30 cellular contexts compared by ENCODE assay signal in the genomic region with DNA sequence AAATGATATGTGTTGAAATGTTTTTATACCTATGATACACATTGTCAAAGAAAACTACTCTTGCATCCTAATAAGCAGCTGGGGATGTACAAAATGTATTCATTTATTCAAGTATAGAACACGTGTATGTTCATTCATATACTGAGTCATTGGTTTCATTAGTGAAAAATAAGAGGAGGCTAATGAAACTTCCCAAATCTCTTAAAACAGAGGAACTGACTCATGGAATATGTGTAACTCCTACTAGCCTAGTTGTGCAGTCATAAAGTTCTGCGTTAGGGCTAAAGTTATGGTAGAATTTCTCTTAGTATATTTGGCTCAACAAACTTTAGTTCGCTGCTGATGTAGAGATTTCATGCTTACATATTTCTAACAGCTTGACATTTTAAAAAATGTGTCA.
"Had no signal": no experiment of that assay in that cellular context is flagged by ENCODE, and none has a peak within 500 bp of the region (broad histone marks: within the 10 kb centered on the region; RNA-seq: fewer than 3 reads in every experiment).

No MANE protein-coding gene starts in this region.

- H3K4me2 ChIP-seq: neural progenitor cell, smooth muscle cell had no signal

- H3K9me3 ChIP-seq: body of pancreas, colonic mucosa, psoas muscle, sigmoid colon, thyroid gland, upper lobe of left lung had no signal

- FAIRE-seq: frontal cortex had no signal

- H3K4me3 ChIP-seq: body of pancreas, cardiac muscle cell, colonic mucosa, dorsolateral prefrontal cortex, left ventricle myocardium inferior, lung, neural progenitor cell, psoas muscle, sigmoid colon, smooth muscle cell, stomach, thyroid gland, upper lobe of left lung had no signal

- H3K79me2 ChIP-seq: parathyroid adenoma had no signal

- H2AFZ ChIP-seq: neural progenitor cell, parathyroid adenoma had no signal

- ATAC-seq: body of pancreas; natural killer cell; psoas muscle; stimulated activated naive B cell treated with anti-CD40 and anti-IgM and Interleukin-4, amounts not matched to agents 10 μg/mL and 1 μg/mL and 100 μg/mL, for 72 hours had no signal

- DNase-seq: activated CD4-positive, alpha-beta T cell treated with anti-CD3 and anti-CD28 coated beads for 4 hours; activated CD4-positive, alpha-beta T cell treated with anti-CD3 and anti-CD28 coated beads, Interleukin-2, amount 50 U/mL, for 4 hours; activated effector memory CD4-positive, alpha-beta T cell treated with Interleukin-2 at 50 U/mL for 16 hours; activated naive CD4-positive, alpha-beta T cell treated with Interleukin-2 at 50 U/mL for 16 hours; anterior cingulate cortex; body of pancreas; cerebellar nuclear complex; colonic mucosa; dorsolateral prefrontal cortex; effector memory CD4-positive, alpha-beta T cell; erythroblast; islet precursor cell; left ventricle myocardium inferior; mesendoderm; natural killer cell; occipital lobe; psoas muscle; sigmoid colon; stimulated activated CD4-positive, alpha-beta T cell treated with anti-CD3 and anti-CD28 coated beads, Interleukin-1b, Interleukin-23, amount 100 ng/mL, for 48 hours; stimulated activated naive B cell treated with anti-CD40 and anti-IgM and Interleukin-4, amounts not matched to agents 10 μg/mL and 1 μg/mL and 100 μg/mL, for 72 hours; stomach; thyroid gland; upper lobe of left lung had no signal

- H3K36me3 ChIP-seq: cardiac muscle cell, colonic mucosa, left ventricle myocardium inferior, neural progenitor cell, sigmoid colon, stomach, thyroid gland, upper lobe of left lung had no signal

- H3K4me1 ChIP-seq: body of pancreas, colonic mucosa, left ventricle myocardium inferior, parathyroid adenoma, psoas muscle, sigmoid colon, stomach, thyroid gland had no signal

- H3K27me3 ChIP-seq: body of pancreas, cardiac muscle cell, colonic mucosa, dorsolateral prefrontal cortex, neural progenitor cell, sigmoid colon, stomach, thyroid gland, upper lobe of left lung had no signal

- H3K27ac ChIP-seq: body of pancreas, cardiac muscle cell, colonic mucosa, dorsolateral prefrontal cortex, left ventricle myocardium inferior, neural progenitor cell, parathyroid adenoma, psoas muscle, sigmoid colon, stomach, thyroid gland, upper lobe of left lung, VCaP had no signal

- H3K9ac ChIP-seq: neural progenitor cell, parathyroid adenoma had no signal
